In the genomic region with DNA sequence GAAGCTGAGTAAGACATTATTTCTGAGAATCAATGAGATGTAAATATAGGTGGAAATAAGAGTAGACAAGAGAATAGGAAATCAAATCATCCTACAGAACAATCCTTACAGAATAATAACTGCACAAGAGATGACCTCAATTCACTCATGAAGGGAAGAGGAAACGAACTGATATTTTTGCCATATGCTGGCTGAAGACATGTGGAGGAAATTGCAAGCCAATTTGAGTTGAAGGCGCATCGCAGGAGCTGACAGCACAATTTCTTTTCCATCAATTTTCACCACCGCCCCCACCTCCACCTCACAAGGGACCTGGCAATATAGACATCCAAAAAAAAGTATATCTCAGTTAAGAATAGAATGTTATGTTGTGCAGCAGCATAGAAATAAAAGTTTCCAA, we compare ENCODE assay signal across 28 cellular contexts.
"Had no signal": no experiment of that assay in that cellular context is flagged by ENCODE, and none has a peak within 500 bp of the region (broad histone marks: within the 10 kb centered on the region; RNA-seq: fewer than 3 reads in every experiment).

No MANE protein-coding gene starts in this region.

- H3K27me3 Mint-ChIP-seq: dendritic cell treated with granulocyte-macrophage colony-stimulating factor and Interleukin-4, amounts not matched to agents 40 ng/mL and 50 ng/mL, for 4 days; naive thymus-derived CD4-positive, alpha-beta T cell; stimulated activated memory B cell treated with anti-CD40 and anti-IgM and Interleukin-4, amounts not matched to agents 10 μg/mL and 1 μg/mL and 100 μg/mL, for 72 hours; type B pancreatic cell had no signal

- H3K27me3 ChIP-seq: colonic mucosa, gastrocnemius medialis, heart left ventricle, hepatocyte, left lung, sigmoid colon, spleen, testis, tibial artery had no signal

- H3K4me3 ChIP-seq: colonic mucosa, gastrocnemius medialis, heart left ventricle, hepatocyte, left lung, prostate gland, sigmoid colon, spleen, testis, tibial artery had no signal

- DNase-seq: colonic mucosa; effector CD8-positive, alpha-beta T cell; endodermal cell; foreskin fibroblast; gastrocnemius medialis; heart left ventricle; left cardiac atrium; left lung; mesendoderm; midbrain; naive thymus-derived CD4-positive, alpha-beta T cell; nucleus accumbens; right cardiac atrium; sigmoid colon; spleen; stimulated activated CD4-positive, alpha-beta T cell treated with anti-CD3 and anti-CD28 coated beads, Interleukin-4, amount 100 ng/mL, for 4 hours; stimulated activated naive CD8-positive, alpha-beta T cell treated with anti-CD3 and anti-CD28 coated beads, Interleukin-15, Interleukin-2, amounts not matched to agents 100 U/mL and 50 U/mL, for 24 hours; substantia nigra; testis; tibial artery had no signal

- H3K79me2 ChIP-seq: hepatocyte had no signal

- H3K36me3 ChIP-seq: colonic mucosa, gastrocnemius medialis, heart left ventricle, left lung, prostate gland, sigmoid colon, tibial artery had no signal

- H3K4me3 Mint-ChIP-seq: dendritic cell treated with granulocyte-macrophage colony-stimulating factor and Interleukin-4, amounts not matched to agents 40 ng/mL and 50 ng/mL, for 4 days; endodermal cell; naive thymus-derived CD4-positive, alpha-beta T cell; nephron; stimulated activated memory B cell treated with anti-CD40 and anti-IgM and Interleukin-4, amounts not matched to agents 10 μg/mL and 1 μg/mL and 100 μg/mL, for 72 hours; type B pancreatic cell had no signal

- H3K9me3 ChIP-seq: colonic mucosa, gastrocnemius medialis, heart left ventricle, left lung, prostate gland, sigmoid colon, spleen, testis, tibial artery had no signal

- ATAC-seq: esophagus mucosa; gastrocnemius medialis; left cardiac atrium; left lung; naive thymus-derived CD4-positive, alpha-beta T cell; right cardiac atrium; stimulated activated memory B cell treated with anti-CD40 and anti-IgM and Interleukin-4, amounts not matched to agents 10 μg/mL and 1 μg/mL and 100 μg/mL, for 72 hours; stimulated activated naive CD8-positive, alpha-beta T cell treated with anti-CD3 and anti-CD28 coated beads, Interleukin-15, Interleukin-2, amounts not matched to agents 100 U/mL and 50 U/mL, for 24 hours had no signal

- H3K27ac ChIP-seq: colonic mucosa, epithelial cell of prostate, gastrocnemius medialis, hepatocyte, left lung, prostate gland, sigmoid colon, spleen, testis, tibial artery had no signal

- H3K4me1 Mint-ChIP-seq: endodermal cell; naive thymus-derived CD4-positive, alpha-beta T cell; nephron; stimulated activated memory B cell treated with anti-CD40 and anti-IgM and Interleukin-4, amounts not matched to agents 10 μg/mL and 1 μg/mL and 100 μg/mL, for 72 hours had no signal

- H2AFZ ChIP-seq: hepatocyte had no signal

- H3K9me3 Mint-ChIP-seq: endodermal cell, nephron had no signal

- H3K27ac Mint-ChIP-seq: dendritic cell treated with granulocyte-macrophage colony-stimulating factor and Interleukin-4, amounts not matched to agents 40 ng/mL and 50 ng/mL, for 4 days; endodermal cell; naive thymus-derived CD4-positive, alpha-beta T cell; nephron; stimulated activated memory B cell treated with anti-CD40 and anti-IgM and Interleukin-4, amounts not matched to agents 10 μg/mL and 1 μg/mL and 100 μg/mL, for 72 hours; type B pancreatic cell had no signal

- H3K36me3 Mint-ChIP-seq: type B pancreatic cell had no signal

- H3K4me2 ChIP-seq: hepatocyte had no signal
